ENCODE assay signal across 8 cellular contexts in genomic region chr4:114598191-114599121, GRCh38. TPM values are rescaled to one million over a fixed set of nuclear protein-coding genes. Genes with fewer than 3 reads are reported as not detected.
DNase-seq lines count a peak whose midpoint lies in the region; ATAC-seq and TF ChIP-seq lines count a peak whose summit lies in the region.

Gene UGT8 (plus strand): TSS chr4:114598807. CDS start chr4:114622881, 24,074 bp downstream.

- peaks cover 2 to 24% (median 7%) of the 10 kb centered on the region in 7 donors for H3K9me3 Mint-ChIP-seq in CD14-positive monocyte

- no peaks in the 10 kb centered on the region; the same call in 1 of the 2 replicates for H3K36me3 ChIP-seq in Panc1 (ENCODE audit: control insufficient read depth, insufficient read depth, low read length)
- H3K36me3 ChIP-seq in iPS-15b (ENCODE audit: control insufficient read depth, insufficient read depth, low read length): peaks cover 8% of the 10 kb centered on the region
- H3K36me3 ChIP-seq in HAP-1 (replicated peaks): no peaks in the 10 kb centered on the region

- H3K27ac ChIP-seq in Panc1 (ENCODE audit: low read length): no peak within 1 kb of the TSS

- CTCF ChIA-PET in Panc1 (lab: Charles Lee): no interaction called here

- TF ChIP-seq CTCF in CD14-positive monocyte (IDR thresholded peaks at IDR 0.05) (no peak), Panc1 (IDR thresholded peaks at IDR 0.05) (no peak), astrocyte of the cerebellum (IDR thresholded peaks at IDR 0.05; ENCODE audit: low read depth, low read length, missing control alignments) (no peak)

- peak within 1 kb of the TSS; percentile 40 to 88 for H3K4me3 Mint-ChIP-seq in CD14-positive monocyte

- H3K36me3 Mint-ChIP-seq in CD14-positive monocyte: no peaks in the 10 kb centered on the region

- peak within 1 kb of the TSS; percentile 39 for H3K9ac ChIP-seq in iPS-15b (ENCODE audit: low read depth, low read length)

- POLR2A ChIA-PET in Panc1 (lab: Charles Lee): no interaction called here

- H3K4me3 ChIP-seq in Panc1 (ENCODE audit: low read depth in 2 of 2, low read length in 2 of 2): peak within 1 kb of the TSS; percentile 35 to 51
- H3K4me3 ChIP-seq in astrocyte of the cerebellum (ENCODE audit: low read depth, low read length): peak within 1 kb of the TSS; percentile 58
- H3K4me3 ChIP-seq in iPS-15b (ENCODE audit: low read depth, low read length): peak within 1 kb of the TSS; percentile 89
- no peak within 1 kb of the TSS for H3K4me3 ChIP-seq in HAP-1

- H3K4me1 Mint-ChIP-seq in CD14-positive monocyte: peaks cover 7% of the 10 kb centered on the region

- peaks cover 35 to 47% (median 44%) of the 10 kb centered on the region in 3 donors for H3K27me3 Mint-ChIP-seq in CD14-positive monocyte (ENCODE audit: low read depth in 3 of 3)

- in situ Hi-C loops in Panc1 (cut with HindIII; ENCODE audit: low pct_unique_long_range_greater_than_20kb, low sequenced_read_pairs): no loop called here
- in situ Hi-C loops in astrocyte of the cerebellum (cut with HindIII; ENCODE audit: low sequenced_read_pairs): no loop called here
- in situ Hi-C loops in HAP-1 (cut with MboI; ENCODE audit: low sequenced_read_pairs): no loop called here

- H3K27me3 ChIP-seq in Panc1 (ENCODE audit: control insufficient read depth, insufficient read depth, low read length) (peaks cover 9% of the 10 kb centered on the region), iPS-15b (ENCODE audit: control insufficient read depth, insufficient read depth, low read length) (no peaks in the 10 kb centered on the region), HAP-1 (ENCODE audit: low read depth) (no peaks in the 10 kb centered on the region)

- H3K4me1 ChIP-seq in Panc1 (ENCODE audit: control insufficient read depth, insufficient read depth, low read length) (no peaks in the 10 kb centered on the region; the same call in 1 of the 2 replicates), iPS-15b (ENCODE audit: control insufficient read depth, insufficient read depth, low read length) (peaks cover 6% of the 10 kb centered on the region), HAP-1 (no peaks in the 10 kb centered on the region)

- peak; percentile 32 for ATAC-seq in GM19372 (IDR thresholded peaks at IDR 0.05; ENCODE audit: low read depth, unreplicated experiment)
- peak; percentile 38 for ATAC-seq in HG03520 (IDR thresholded peaks at IDR 0.05; ENCODE audit: unreplicated experiment)
- peak; percentile 78 for ATAC-seq in Panc1
- ATAC-seq in sciatic nerve: peak; percentile 59

- intact Hi-C loops in CD14-positive monocyte (cut with micrococcal nuclease): no loop called here
- intact Hi-C loops in Panc1 (cut with micrococcal nuclease; ENCODE audit: unreplicated experiment): no loop called here
- intact Hi-C loops in sciatic nerve (cut with DNase I): no loop called here

- H3K27ac Mint-ChIP-seq in CD14-positive monocyte: no peak within 1 kb of the TSS

- H3K9me3 ChIP-seq in Panc1 (ENCODE audit: control insufficient read depth, insufficient read depth, low read depth, low read length) (no peaks in the 10 kb centered on the region), iPS-15b (ENCODE audit: control insufficient read depth, insufficient read depth, low read length) (peaks cover 3% of the 10 kb centered on the region), HAP-1 (no peaks in the 10 kb centered on the region)

- DNase-seq in CD14-positive monocyte (ENCODE audit: low spot score) (no peak), Panc1 (ENCODE audit: low read depth, low spot score) (no peak), astrocyte of the cerebellum (ENCODE audit: low read depth) (no peak), sciatic nerve (ENCODE audit: low spot score) (peak; percentile 78), HAP-1 (ENCODE audit: low spot score in 2 of 2) (no peak)

- no TSS peak for BruUV-seq in Panc1 (replicated peaks; lab: Mats Ljungman, UMichigan)

RNA-seq across cellular contexts. Expression of gene UGT8, which starts in this region (rescaled TPM):
- not detected for polyA plus RNA-seq in CD14-positive monocyte
- 2.1 TPM for total RNA-seq in Panc1 (2021; ENCODE audit: unreplicated experiment)
- 0.23 TPM for polyA plus RNA-seq in Panc1 (2012; ENCODE audit: insufficient read length)
- total RNA-seq in sciatic nerve: 85.1 TPM

Comparison
In these comparisons a context has a peak if more than half of its experiments do, and no peak if none do; other contexts are left out.
1. RNA of gene UGT8 (total RNA-seq): 85.1 TPM in sciatic nerve (single experiment); 2.1 TPM in Panc1 (single experiment); every median in the first group is over 10 times any median in the second.
2. Peak in every context shown above with its lines, with median percentiles within 50 percentile points of each other: ATAC-seq.